In genomic region chr1:153985341-153985912, GRCh38 we compare ENCODE assay signal across 8 cellular contexts. TPM values are rescaled to one million over a fixed set of nuclear protein-coding genes. Genes with fewer than 3 reads are reported as not detected.
DNase-seq lines count a peak whose midpoint lies in the region; ATAC-seq and TF ChIP-seq lines count a peak whose summit lies in the region.

No MANE protein-coding gene starts in this region.

- H3K4me1 ChIP-seq in DOHH2 (ENCODE audit: control insufficient read depth, low read length) (peaks cover 52% of the 10 kb centered on the region), Peyer's patch (peaks cover 0 to 20% (median 2%) of the 10 kb centered on the region in 4 donors), lung (ENCODE audit: control insufficient read depth in 2 of 2, insufficient read depth in 2 of 2, low read length in 2 of 2) (peaks cover 2 to 6% of the 10 kb centered on the region in 2 donors), subcutaneous abdominal adipose tissue (ENCODE audit: control insufficient read depth in 5 of 5, insufficient read depth in 5 of 5, low read length in 5 of 5) (peaks cover 6 to 40% (median 24%) of the 10 kb centered on the region in 5 donors)

- TF ChIP-seq CTCF in DOHH2 (IDR thresholded peaks at IDR 0.05; ENCODE audit: low read depth, low read length, poor library complexity, severe bottlenecking) (no peak), Peyer's patch (IDR thresholded peaks at IDR 0.05) (no peak), chondrocyte (IDR thresholded peaks at IDR 0.05) (no peak), lung (IDR thresholded peaks at IDR 0.05; ENCODE audit: control extremely low read depth, extremely low read depth) (no peak)

- H3K4me1 Mint-ChIP-seq in chondrocyte (ENCODE audit: low read depth) = peaks cover 30% of the 10 kb centered on the region

- no peaks in the 10 kb centered on the region for H3K9me2 ChIP-seq in DOHH2 (replicated peaks; ENCODE audit: control insufficient read depth, low read length)

- peaks cover 11% of the 10 kb centered on the region for H3K36me3 Mint-ChIP-seq in chondrocyte (ENCODE audit: low read depth)

- H3K4me3 Mint-ChIP-seq in chondrocyte (ENCODE audit: unreplicated experiment) = peak overlapping the region; percentile 96

- peak overlapping the region; percentile 21 to 93 (median 86) for H3K9ac ChIP-seq in subcutaneous abdominal adipose tissue (ENCODE audit: low read length in 5 of 5)

- H3K4me2 ChIP-seq in DOHH2 (ENCODE audit: low read length) = peak overlapping the region; percentile 89

- no peaks in the 10 kb centered on the region for H3K27me3 Mint-ChIP-seq in chondrocyte (ENCODE audit: low read depth)

- H3K4me3 ChIP-seq in DOHH2 (ENCODE audit: low read length) = peak overlapping the region; percentile 69; the same call in 1 of the 2 replicates
- peak overlapping the region; percentile 39 to 69 (median 54) for H3K4me3 ChIP-seq in Peyer's patch
- H3K4me3 ChIP-seq in lung = peak overlapping the region; percentile 49
- H3K4me3 ChIP-seq in subcutaneous abdominal adipose tissue (ENCODE audit: low read depth in 1 of 5, low read length in 5 of 5) = peak overlapping the region; percentile 74 to 93 (median 80)

- H4K20me1 ChIP-seq in DOHH2 (ENCODE audit: control insufficient read depth, insufficient read depth, low read depth, low read length) = no peaks in the 10 kb centered on the region

- H3K27ac ChIP-seq in DOHH2 (ENCODE audit: low read depth, low read length) (no peak overlapping the region), Peyer's patch (peak overlapping the region; percentile 54 to 80 (median 74)), lung (ENCODE audit: low read depth in 1 of 2, low read length in 1 of 2) (peak overlapping the region; percentile 69 to 80), subcutaneous abdominal adipose tissue (ENCODE audit: low read depth, low read length) (peak overlapping the region; percentile 91)

- H3K27ac Mint-ChIP-seq in chondrocyte (ENCODE audit: unreplicated experiment) = peak overlapping the region; percentile 88

- no peak for TF ChIP-seq POLR2A in Peyer's patch (IDR thresholded peaks at IDR 0.05)

- no peaks in the 10 kb centered on the region for H3K9me3 Mint-ChIP-seq in chondrocyte (ENCODE audit: low read depth)

- WGBS in lung, 2 donors = 16 to 26% methylated on average over 7 of the region's 7 CpGs

- H3K36me3 ChIP-seq in DOHH2 (ENCODE audit: control insufficient read depth, low read length) (no peaks in the 10 kb centered on the region), Peyer's patch (no peaks in the 10 kb centered on the region), lung (ENCODE audit: control insufficient read depth in 2 of 2, insufficient read depth in 2 of 2, low read length in 2 of 2) (peaks cover 0 to 5% of the 10 kb centered on the region in 2 donors), subcutaneous abdominal adipose tissue (ENCODE audit: control insufficient read depth in 5 of 5, insufficient read depth in 5 of 5, low read length in 5 of 5) (peaks cover 0 to 15% (median 10%) of the 10 kb centered on the region in 5 donors)

- no peaks in the 10 kb centered on the region for H3K9me3 ChIP-seq in DOHH2 (ENCODE audit: control insufficient read depth, insufficient read depth, low read length)
- H3K9me3 ChIP-seq in Peyer's patch = no peaks in the 10 kb centered on the region
- H3K9me3 ChIP-seq in lung (ENCODE audit: control insufficient read depth in 2 of 2, insufficient read depth in 1 of 2, low read length in 1 of 2) = no peaks in the 10 kb centered on the region
- no peaks in the 10 kb centered on the region for H3K9me3 ChIP-seq in subcutaneous abdominal adipose tissue (ENCODE audit: control insufficient read depth in 5 of 5, low read length in 5 of 5)

- DNase-seq in Peyer's patch (no peak), chondrocyte (ENCODE audit: low spot score) (no peak), lung (ENCODE audit: low spot score) (peak; percentile 54)

- no peak for ATAC-seq in lung (ENCODE audit: insufficient read depth, low FRiP score)
- ATAC-seq in GM21360 (IDR thresholded peaks at IDR 0.05; ENCODE audit: unreplicated experiment) = no peak
- no peak for ATAC-seq in GM18867 (IDR thresholded peaks at IDR 0.05; ENCODE audit: unreplicated experiment)
- ATAC-seq in GM18909 (IDR thresholded peaks at IDR 0.05; ENCODE audit: poor library complexity, unreplicated experiment) = no peak

- no peaks in the 10 kb centered on the region for H3K79me2 ChIP-seq in DOHH2 (ENCODE audit: control insufficient read depth, low read length)

- peaks cover 16% of the 10 kb centered on the region; the same call in 1 of the 2 replicates for H3F3A ChIP-seq in DOHH2 (ENCODE audit: control insufficient read depth, insufficient read depth)

- H3K27me3 ChIP-seq in DOHH2 (ENCODE audit: control insufficient read depth, low read length) (peaks cover 9% of the 10 kb centered on the region; the same call in 1 of the 2 replicates), Peyer's patch (no peaks in the 10 kb centered on the region), lung (ENCODE audit: control insufficient read depth, insufficient read depth) (no peaks in the 10 kb centered on the region), subcutaneous abdominal adipose tissue (ENCODE audit: control insufficient read depth in 5 of 5, insufficient read depth in 4 of 5, low read length in 5 of 5) (no peaks in the 10 kb centered on the region)

RNA-seq across cellular contexts. Expression of gene RAB13, which starts 0.7 kb away (rescaled TPM):
- total RNA-seq in Peyer's patch = 10 to 100 TPM; 15.1 to 51.2 (median 15.8) TPM
- 111 to 137 TPM (median 116 TPM) in 3 replicates for total RNA-seq in chondrocyte
- total RNA-seq in lung = 100 to 1,000 TPM in 1 of 2 donors, 10 to 100 TPM in 1; 54.6 to 105 TPM
- 100 to 1,000 TPM; 171 to 229 TPM for polyA plus RNA-seq in lung

RNA-seq across cellular contexts. Expression of gene RPS27, which starts 5.1 kb away (rescaled TPM):
- total RNA-seq in Peyer's patch (1,000 to 10,000 TPM in 1 of 4 donors, 100 to 1,000 TPM in 3; 660 to 1,996 (median 833) TPM), chondrocyte (951 to 1,224 TPM (median 1,041 TPM) in 3 replicates), lung (1,000 to 10,000 TPM; 1,333 to 1,488 TPM)
- polyA plus RNA-seq in lung = 1,000 to 10,000 TPM; 5,278 to 9,554 TPM

RNA-seq across cellular contexts. Expression of gene JTB, which starts 8.0 kb away (rescaled TPM):
- total RNA-seq in Peyer's patch = 100 to 1,000 TPM; 172 to 321 (median 193) TPM
- total RNA-seq in chondrocyte = 128 to 158 TPM (median 130 TPM) in 3 replicates
- total RNA-seq in lung = 100 to 1,000 TPM; 105 to 146 TPM
- 100 to 1,000 TPM; 206 to 230 TPM for polyA plus RNA-seq in lung

RNA-seq across cellular contexts. Expression of gene CREB3L4, which starts 17.7 kb away (rescaled TPM):
- 10 to 100 TPM; 14.5 to 21.6 (median 16.6) TPM for total RNA-seq in Peyer's patch
- 3.7 to 6.6 TPM (median 4.4 TPM) in 3 replicates for total RNA-seq in chondrocyte
- 10 to 100 TPM; 13.6 to 21.8 TPM for total RNA-seq in lung
- polyA plus RNA-seq in lung = 10 to 100 TPM in 1 of 2 donors, 1 to 10 TPM in 1; 9.5 to 13.7 TPM

RNA-seq across cellular contexts. Expression of gene SLC39A1, which starts 22.1 kb away (rescaled TPM):
- 10 to 100 TPM; 20.6 to 73.0 (median 60.1) TPM for total RNA-seq in Peyer's patch
- total RNA-seq in chondrocyte = 83.5 to 87.8 TPM (median 85.6 TPM) in 3 replicates
- 100 to 1,000 TPM in 1 of 2 donors, 10 to 100 TPM in 1; 73.4 to 141 TPM for total RNA-seq in lung
- polyA plus RNA-seq in lung = 100 to 1,000 TPM; 103 to 247 TPM
